Comparison of ENCODE assay signal across 1 cellular context in the genomic region with DNA sequence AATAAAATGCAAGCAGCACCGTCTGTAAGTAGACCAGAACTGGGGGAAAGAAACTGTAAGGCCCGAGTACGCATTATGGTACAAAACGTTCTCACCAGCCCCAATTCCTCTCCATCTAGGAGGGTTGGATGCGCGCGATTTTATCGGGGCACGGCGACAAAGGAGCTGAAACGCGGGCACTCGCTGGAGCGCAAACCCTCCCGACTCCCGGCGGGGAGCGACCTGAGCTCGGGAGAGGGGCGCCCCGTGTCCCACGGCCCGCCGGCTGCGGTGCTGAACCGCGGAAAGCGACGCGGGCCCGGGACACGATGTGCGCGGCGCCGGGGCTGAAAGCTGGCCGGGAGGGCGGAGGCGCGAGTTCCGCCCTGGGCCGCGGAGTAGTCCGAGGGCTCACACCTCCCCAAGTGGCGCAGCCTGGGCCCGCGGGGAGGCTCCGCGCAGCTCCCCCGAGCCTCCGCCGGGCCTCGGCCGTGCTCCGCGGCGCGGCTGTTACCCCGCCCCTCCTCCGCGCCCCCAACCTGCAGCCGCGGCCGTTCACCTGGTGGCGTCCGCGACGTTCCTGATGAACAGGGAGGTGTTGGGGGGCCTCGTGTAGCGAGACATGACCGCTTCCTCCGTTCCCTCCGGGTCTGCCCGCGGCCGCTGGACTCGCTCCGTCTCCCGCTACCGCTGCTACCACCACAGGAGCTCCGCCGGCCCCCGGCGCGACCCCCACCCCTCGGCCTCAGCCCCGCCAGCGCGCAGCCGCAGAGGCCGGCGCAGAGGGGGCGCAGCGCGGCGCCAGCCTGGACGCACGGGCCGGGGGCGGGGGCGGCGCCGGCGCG.
TF ChIP-seq lines count a peak whose summit lies in the region.

TSS of gene SRSF12 (minus strand) at position 787 of the 824 bp plus-strand sequence. CDS start at position 603, 184 bp downstream.

TF ChIP-seq in H1, 55 proteins besides CTCF, POLR2A, EP300 and RAD21 (continued from another document):
- TF ChIP-seq SIN3A (conservative IDR thresholded peaks at IDR 0.05 in 1 of 2, IDR thresholded peaks at IDR 0.05 in 1 of 2; ENCODE audit: low read depth in 1 of 2, low read length in 2 of 2) (0 out of 4 replicates have a peak, but pooled peaks of 1 of the 2 experiments have one; percentile 9), KDM4A (IDR thresholded peaks at IDR 0.05; ENCODE audit: low read depth, low read length, severe bottlenecking) (peak; percentile 95), SUZ12 (IDR thresholded peaks at IDR 0.05; ENCODE audit: low read length) (peak; percentile 35), POLR2AphosphoS5 (IDR thresholded peaks at IDR 0.05; ENCODE audit: low read depth, low read length) (0 out of 2 replicates have a peak, but pooled peaks have one; percentile 8), ASH2L (IDR thresholded peaks at IDR 0.05; ENCODE audit: low read length) (peak; percentile 81), EZH2 (IDR thresholded peaks at IDR 0.05; ENCODE audit: low read depth, low read length, severe bottlenecking) (peak; percentile 32), PHF8 (conservative IDR thresholded peaks at IDR 0.05; ENCODE audit: low read depth, low read length) (0 out of 2 replicates have a peak, but pooled peaks have one; percentile 63), GABPA (IDR thresholded peaks at IDR 0.05; ENCODE audit: borderline replicate concordance, insufficient read depth, low read length) (0 out of 2 replicates have a peak, but pooled peaks have one; percentile 15), TAF1 (IDR thresholded peaks at IDR 0.05; ENCODE audit: low read depth, low read length) (peak; percentile 42), NRF1 (IDR thresholded peaks at IDR 0.05; ENCODE audit: low read depth, low read length) (peak; percentile 23; the same call in 1 of the 2 replicates), MAX (IDR thresholded peaks at IDR 0.05) (peak; percentile 14; the same call in 1 of the 2 replicates), KDM1A (IDR thresholded peaks at IDR 0.05; ENCODE audit: borderline replicate concordance, low read length) (no peak)
